8 cellular contexts compared by ENCODE assay signal in genomic region chr19:2328401-2329161, GRCh38. TPM values are rescaled to one million over a fixed set of nuclear protein-coding genes. Genes with fewer than 3 reads are reported as not detected.
A peak's percentile ranks its signal among the peaks of the same experiment; 100 is the strongest.
DNase-seq lines count a peak whose midpoint lies in the region; ATAC-seq and TF ChIP-seq lines count a peak whose summit lies in the region.

TSS of gene LSM7 (minus strand) at chr19:2328586. CDS start at chr19:2328566, 20 bp downstream.
A gene with protein sequence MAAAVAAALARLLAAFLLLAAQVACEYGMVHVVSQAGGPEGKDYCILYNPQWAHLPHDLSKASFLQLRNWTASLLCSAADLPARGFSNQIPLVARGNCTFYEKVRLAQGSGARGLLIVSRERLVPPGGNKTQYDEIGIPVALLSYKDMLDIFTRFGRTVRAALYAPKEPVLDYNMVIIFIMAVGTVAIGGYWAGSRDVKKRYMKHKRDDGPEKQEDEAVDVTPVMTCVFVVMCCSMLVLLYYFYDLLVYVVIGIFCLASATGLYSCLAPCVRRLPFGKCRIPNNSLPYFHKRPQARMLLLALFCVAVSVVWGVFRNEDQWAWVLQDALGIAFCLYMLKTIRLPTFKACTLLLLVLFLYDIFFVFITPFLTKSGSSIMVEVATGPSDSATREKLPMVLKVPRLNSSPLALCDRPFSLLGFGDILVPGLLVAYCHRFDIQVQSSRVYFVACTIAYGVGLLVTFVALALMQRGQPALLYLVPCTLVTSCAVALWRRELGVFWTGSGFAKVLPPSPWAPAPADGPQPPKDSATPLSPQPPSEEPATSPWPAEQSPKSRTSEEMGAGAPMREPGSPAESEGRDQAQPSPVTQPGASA (plus strand): TSS chr19:2328684. CDS start chr19:2328710, 26 bp downstream.

- H3K27me3 ChIP-seq in heart left ventricle (no peaks in the 10 kb centered on the region), transverse colon (no peaks in the 10 kb centered on the region)

- H3K36me3 ChIP-seq in heart left ventricle (peaks cover 0 to 22% (median 8%) of the 10 kb centered on the region in 9 donors), transverse colon (peaks cover 0 to 3% (median 0%) of the 10 kb centered on the region in 4 donors)

- TF ChIP-seq POLR2A in heart left ventricle (IDR thresholded peaks at IDR 0.05), result peak in 1 of 2 donors; percentile 89
- TF ChIP-seq POLR2A in transverse colon (IDR thresholded peaks at IDR 0.05), result peak; percentile 92

- peak; percentile 82 to 97 (median 94) for ATAC-seq in heart left ventricle

- H3K4me1 ChIP-seq in heart left ventricle (peaks cover 5 to 63% (median 45%) of the 10 kb centered on the region in 12 donors), transverse colon (peaks cover 41 to 58% (median 56%) of the 10 kb centered on the region in 4 donors)

- H3K4me3 ChIP-seq in HFF-Myc (replicated peaks; ENCODE audit: low read depth, low read length) (peak within 1 kb of the TSS; percentile 99), heart left ventricle (peak within 1 kb of the TSS; percentile 73 to 100 (median 98)), transverse colon (peak within 1 kb of the TSS; percentile 76 to 94 (median 82))

- DNase-seq in ELR (ENCODE audit: low read depth), result peak; percentile 90
- no peak for DNase-seq in HFF-Myc (ENCODE audit: extremely low read depth, low read depth)
- peak; percentile 87 for DNase-seq in NCI-H128 (lab: John Stamatoyannopoulos, UW; ENCODE audit: unreplicated experiment)
- peak; percentile 86 to 94 (median 89) for DNase-seq in T-helper 1 cell
- DNase-seq in heart left ventricle, result peak; percentile 91 to 96 (median 93)
- peak; percentile 85 to 98 (median 90) for DNase-seq in posterior cingulate gyrus
- DNase-seq in transverse colon, result peak; percentile 93

- no peaks in the 10 kb centered on the region for H3K9me3 ChIP-seq in heart left ventricle
- no peaks in the 10 kb centered on the region for H3K9me3 ChIP-seq in transverse colon

- 0 to 1% (median 0%) methylated on average over 69 to 89 of the region's 89 CpGs for WGBS in adipose tissue, 3 donors
- WGBS in heart left ventricle, 4 donors, result 0 to 1% (median 0%) methylated on average over 30 to 89 of the region's 89 CpGs
- 0% methylated on average over 63 of the region's 89 CpGs; no CpG with 5 or more reads in 1 of the 2 donors for WGBS in transverse colon (ENCODE audit: low coverage in 1 of 2), 2 donors

- in situ Hi-C loops in transverse colon (cut with MboI; ENCODE audit: low pct_ligation_motif_present in 1 of 4, low pct_unique_long_range_greater_than_20kb in 1 of 4, low sequenced_read_pairs in 3 of 4), result no loop called here

- H3K27ac ChIP-seq in adipose tissue (ENCODE audit: low read depth, low read length), result no peak within 1 kb of the TSS
- H3K27ac ChIP-seq in heart left ventricle, result peak within 1 kb of the TSS in 11 of 12 donors; percentile 56 to 90 (median 81)
- peak within 1 kb of the TSS; percentile 88 to 94 (median 90) for H3K27ac ChIP-seq in transverse colon

- intact Hi-C loops in heart left ventricle (cut with DNase I), result loop anchor here in 2 of 10 donors (5.0 kb wide), 2 partner anchors 176 to 311 kb away; partner anchors contain the start of genes AP3D1 (in 1 of the 2) and BTBD2 (in 1 of the 2)
- intact Hi-C loops in posterior cingulate gyrus (cut with DNase I), result no loop called here
- intact Hi-C loops in transverse colon (cut with DNase I; ENCODE audit: low total_unique reads), result loop anchor here (10.0 kb wide), 1 partner anchor 174 kb away; the partner anchor contains the start of gene AP3D1

- TF ChIP-seq EP300 in transverse colon (IDR thresholded peaks at IDR 0.05; ENCODE audit: low read depth), result no peak

- TF ChIP-seq CTCF in HFF-Myc (IDR thresholded peaks at IDR 0.05; ENCODE audit: low read depth, low read length, missing control alignments), result no peak
- TF ChIP-seq CTCF in heart left ventricle (IDR thresholded peaks at IDR 0.05), result no peak
- no peak for TF ChIP-seq CTCF in transverse colon (IDR thresholded peaks at IDR 0.05)

RNA-seq across cellular contexts. Expression of gene LSM7, which starts in this region (rescaled TPM):
- polyA plus RNA-seq in adipose tissue (100 to 1,000 TPM in 2 of 3 donors, 10 to 100 TPM in 1; 97.8 to 222 (median 149) TPM), heart left ventricle (100 to 1,000 TPM; 187 to 213 TPM)
- total RNA-seq in heart left ventricle (10 to 100 TPM; 33.8 to 79.1 (median 41.0) TPM), transverse colon (100 to 1,000 TPM in 3 of 4 donors, 10 to 100 TPM in 1; 62.9 to 151 (median 132) TPM)

RNA-seq across cellular contexts. Expression of the second gene that starts in this region (rescaled TPM):
- polyA plus RNA-seq in adipose tissue (10 to 100 TPM; 39.4 to 46.2 (median 45.5) TPM), heart left ventricle (10 to 100 TPM; 18.9 to 31.2 TPM)
- total RNA-seq in heart left ventricle (10 to 100 TPM; 17.6 to 30.9 (median 21.6) TPM), transverse colon (100 to 1,000 TPM; 149 to 367 (median 242) TPM)

Comparison
In these comparisons a context has a peak if more than half of its experiments do, and no peak if none do; other contexts are left out.
1. RNA of the second gene that starts in this region (total RNA-seq): 149 to 367 TPM in transverse colon; 17.6 to 30.9 TPM in heart left ventricle; every median in the first group is over 4 times any median in the second.
2. Peak in every context shown above with its lines, with median percentiles within 50 percentile points of each other: H3K4me3 ChIP-seq.